Comparison of ENCODE assay signal across 11 cellular contexts in the genomic region with DNA sequence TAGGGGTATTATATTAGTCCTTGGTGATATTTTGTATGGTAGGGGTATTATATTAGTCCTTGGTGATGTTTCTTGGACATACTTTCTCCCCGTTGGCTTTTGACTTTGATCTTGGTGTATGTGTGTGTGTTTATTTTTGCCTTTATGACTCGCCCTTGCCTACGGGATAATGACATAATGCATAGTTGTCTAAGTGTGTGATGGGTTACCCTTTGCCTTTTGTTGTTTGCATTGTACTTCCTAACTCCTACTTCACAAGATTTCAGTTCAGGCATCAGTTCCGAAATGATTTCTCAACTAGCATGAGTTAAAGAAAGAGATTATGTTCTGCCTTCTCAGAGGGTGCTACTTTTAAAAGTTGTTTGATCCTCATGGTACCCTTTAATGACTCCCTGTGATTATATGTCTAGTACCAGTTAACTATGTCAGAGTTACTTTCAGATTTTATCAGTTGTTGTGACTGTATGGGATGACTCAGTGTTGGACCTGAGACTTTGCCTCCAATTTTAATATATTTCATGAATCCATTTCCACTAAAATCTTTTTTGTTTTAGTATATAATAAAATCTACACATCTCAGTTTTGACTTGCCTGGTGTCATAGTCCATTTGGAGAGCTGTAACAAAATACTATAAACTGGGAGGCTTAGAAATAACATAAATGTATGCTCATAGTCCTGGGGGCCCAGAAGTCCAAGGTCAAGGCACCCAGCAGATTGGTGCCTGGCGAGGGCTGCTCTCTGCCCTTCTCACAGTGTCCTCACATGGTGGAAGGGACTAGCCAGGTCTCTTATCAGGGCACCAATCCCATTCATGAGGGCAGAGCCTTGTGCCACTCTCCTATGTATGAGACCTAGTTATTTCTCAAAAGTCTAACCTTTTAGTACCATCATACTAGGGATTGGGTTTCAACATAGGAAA. TPM values are rescaled to one million over a fixed set of nuclear protein-coding genes. Genes with fewer than 3 reads are reported as not detected.
DNase-seq lines count a peak whose midpoint lies in the region; FAIRE-seq and TF ChIP-seq lines count a peak whose summit lies in the region.
"Had no signal": no experiment of that assay in that cellular context is flagged by ENCODE, and none has a peak within 500 bp of the region (broad histone marks: within the 10 kb centered on the region; RNA-seq: fewer than 3 reads in every experiment).

No MANE protein-coding gene starts in this region.

- DNase-seq in ELR (ENCODE audit: low read depth) (peak; percentile 73), NCI-H226 (peak; percentile 82), endothelial cell of umbilical vein (ENCODE audit: low read depth, low spot score) (peak; percentile 68), trophoblast cell (peak; percentile 53 to 89), SK-N-DZ (ENCODE audit: low spot score) (no peak), Peyer's patch (no peak), NCI-H2196 (lab: John Stamatoyannopoulos, UW; ENCODE audit: unreplicated experiment) (no peak)
- DNase-seq: activated gamma-delta T cell, left cardiac atrium, posterior cingulate gyrus, upper lobe of left lung had no signal

- no peak overlapping the region for H2AFZ ChIP-seq in endothelial cell of umbilical vein (ENCODE audit: low read depth, low read length)
- no peak overlapping the region for H2AFZ ChIP-seq in trophoblast cell (ENCODE audit: insufficient read depth, low read length, poor library complexity)

- intact Hi-C loops in endothelial cell of umbilical vein (cut with micrococcal nuclease), result loop anchor here (1.0 to 5.0 kb wide), 3 partner anchors 10 to 203 kb away; no protein-coding TSS in a partner anchor

- H3K27ac ChIP-seq in endothelial cell of umbilical vein (ENCODE audit: insufficient read depth, low read depth, low read length) (peak overlapping the region; percentile 95), trophoblast cell (ENCODE audit: low read depth, low read length) (peak overlapping the region; percentile 61), Peyer's patch (no peak overlapping the region)
- H3K27ac ChIP-seq: upper lobe of left lung had no signal

- H4K12ac ChIP-seq in trophoblast cell (ENCODE audit: low read depth, low read length), result peak overlapping the region; percentile 56

- BruUV-seq in endothelial cell of umbilical vein (replicated peaks; lab: Mats Ljungman, UMichigan), result TSS peak; percentile 44

- peak overlapping the region; percentile 89 for H4K91ac ChIP-seq in trophoblast cell (ENCODE audit: low read depth, low read length)

- no peaks in the 10 kb centered on the region for H4K20me1 ChIP-seq in endothelial cell of umbilical vein (replicated peaks; ENCODE audit: control insufficient read depth, extremely low read depth, insufficient read depth, low read length)

- H3K4me1 ChIP-seq in endothelial cell of umbilical vein (ENCODE audit: control insufficient read depth, extremely low read depth, insufficient read depth, low read length) (peaks cover 33% of the 10 kb centered on the region), trophoblast cell (ENCODE audit: control insufficient read depth in 1 of 2, insufficient read depth in 2 of 2, low read length in 2 of 2) (peaks cover 17 to 19% of the 10 kb centered on the region in 2 experiments), Peyer's patch (peaks cover 0 to 28% (median 0%) of the 10 kb centered on the region in 4 donors)

- H2BK120ac ChIP-seq in trophoblast cell (ENCODE audit: insufficient read depth, low read length, poor library complexity), result peak overlapping the region; percentile 88

- peak overlapping the region; percentile 100 for H2AK5ac ChIP-seq in trophoblast cell (ENCODE audit: low read length)

- peak overlapping the region; percentile 9 for H3K4me2 ChIP-seq in endothelial cell of umbilical vein (ENCODE audit: insufficient read depth, low read length)
- H3K4me2 ChIP-seq in trophoblast cell (ENCODE audit: low read length), result no peak overlapping the region

- H3K9me1 ChIP-seq in endothelial cell of umbilical vein (replicated peaks; ENCODE audit: control insufficient read depth, extremely low read depth, insufficient read depth, low read length), result no peaks in the 10 kb centered on the region

- H4K8ac ChIP-seq in trophoblast cell (ENCODE audit: low read depth, low read length), result peak overlapping the region; percentile 82

- no peak for TF ChIP-seq CTCF in endothelial cell of umbilical vein (IDR thresholded peaks at IDR 0.05; ENCODE audit: extremely low read depth in 1 of 2, insufficient read depth in 1 of 2, low read depth in 1 of 2, low read length in 2 of 2)
- no peak for TF ChIP-seq CTCF in Peyer's patch (IDR thresholded peaks at IDR 0.05)

- H3K9me3 ChIP-seq in endothelial cell of umbilical vein (replicated peaks; ENCODE audit: control insufficient read depth, insufficient read depth, low read length) (no peaks in the 10 kb centered on the region), trophoblast cell (ENCODE audit: insufficient read depth, low read depth, low read length) (no peaks in the 10 kb centered on the region), Peyer's patch (no peaks in the 10 kb centered on the region)
- H3K9me3 ChIP-seq: upper lobe of left lung had no signal

- H3K4me3 ChIP-seq in endothelial cell of umbilical vein (replicated peaks in 1 of 3; ENCODE audit: insufficient read depth in 1 of 3, low read depth in 1 of 3, low read length in 3 of 3) (no peak overlapping the region), trophoblast cell (ENCODE audit: low read depth, low read length) (no peak overlapping the region), Peyer's patch (no peak overlapping the region)
- H3K4me3 ChIP-seq: upper lobe of left lung had no signal

- peak overlapping the region; percentile 96 for H2BK12ac ChIP-seq in trophoblast cell (ENCODE audit: low read length)

- peak overlapping the region; percentile 20 for H3K9ac ChIP-seq in endothelial cell of umbilical vein (replicated peaks; ENCODE audit: extremely low read depth, insufficient read depth, low read length)
- H3K9ac ChIP-seq in trophoblast cell (ENCODE audit: low read length), result no peak overlapping the region

- H3K4ac ChIP-seq in trophoblast cell (ENCODE audit: low read depth, low read length), result peak overlapping the region; percentile 98

- peak overlapping the region; percentile 93 for H2BK5ac ChIP-seq in trophoblast cell (ENCODE audit: low read depth, low read length, poor library complexity)

- dilution Hi-C loops in endothelial cell of umbilical vein (cut with MboI; ENCODE audit: extremely low pct_ligation_motif_present, low sequenced_read_pairs), result no loop called here

- CTCF ChIA-PET in endothelial cell of umbilical vein (lab: Charles Lee), result interaction anchor here (0.7 kb wide), 1 partner anchor 39 kb away, joined by 3 read pairs; no protein-coding TSS in a partner anchor

- H3K79me2 ChIP-seq in endothelial cell of umbilical vein (ENCODE audit: control insufficient read depth, insufficient read depth, low read length) (peaks cover 73% of the 10 kb centered on the region), trophoblast cell (ENCODE audit: control insufficient read depth, insufficient read depth, low read length, poor library complexity) (peaks cover 38% of the 10 kb centered on the region)

- no peak overlapping the region for H3K23ac ChIP-seq in trophoblast cell (ENCODE audit: low read length)

- H3K27me3 ChIP-seq in endothelial cell of umbilical vein (ENCODE audit: control insufficient read depth in 2 of 2, insufficient read depth in 2 of 2, low read length in 2 of 2) (no peaks in the 10 kb centered on the region), trophoblast cell (ENCODE audit: insufficient read depth, low read length) (no peaks in the 10 kb centered on the region), Peyer's patch (no peaks in the 10 kb centered on the region)
- H3K27me3 ChIP-seq: upper lobe of left lung had no signal

- POLR2A ChIA-PET in endothelial cell of umbilical vein (lab: Charles Lee), result no interaction called here

- H3K14ac ChIP-seq in trophoblast cell (ENCODE audit: low read length), result peak overlapping the region; percentile 93

- FAIRE-seq in endothelial cell of umbilical vein (lab: Jason Lieb, UNC), result no peak

- H3K79me1 ChIP-seq in trophoblast cell (ENCODE audit: low read length), result peaks cover 14% of the 10 kb centered on the region

- no peaks in the 10 kb centered on the region for H3K36me3 ChIP-seq in endothelial cell of umbilical vein (ENCODE audit: control insufficient read depth in 2 of 2, extremely low read depth in 1 of 2, insufficient read depth in 2 of 2, low read length in 2 of 2)
- peaks cover 2 to 3% of the 10 kb centered on the region in 2 experiments for H3K36me3 ChIP-seq in trophoblast cell (ENCODE audit: control insufficient read depth in 1 of 2, insufficient read depth in 2 of 2, low read length in 2 of 2)
- H3K36me3 ChIP-seq in Peyer's patch, result no peaks in the 10 kb centered on the region
- H3K36me3 ChIP-seq: upper lobe of left lung had no signal

- no CpG with 5 or more reads among the region's 5 CpGs for WGBS in trophoblast cell (ENCODE audit: extremely low coverage, insufficient coverage, insufficient read length)

- peak overlapping the region; percentile 92 for H3K18ac ChIP-seq in trophoblast cell (ENCODE audit: low read length)

- TF ChIP-seq POLR2A in endothelial cell of umbilical vein (IDR thresholded peaks at IDR 0.05; ENCODE audit: low read depth, low read length) (no peak), Peyer's patch (IDR thresholded peaks at IDR 0.05) (no peak)

TF ChIP-seq in endothelial cell of umbilical vein, 7 proteins besides CTCF, POLR2A, EP300 and RAD21 (continues in another document):
- TF ChIP-seq FOS (IDR thresholded peaks at IDR 0.05; ENCODE audit: borderline replicate concordance, insufficient read depth, low read length) (peak; percentile 63), MYC (IDR thresholded peaks at IDR 0.05; ENCODE audit: low read depth, low read length) (no peak), POLR2AphosphoS5 (IDR thresholded peaks at IDR 0.05; ENCODE audit: insufficient read depth, low read depth, low read length) (no peak)
- TF ChIP-seq, protein P1, sequence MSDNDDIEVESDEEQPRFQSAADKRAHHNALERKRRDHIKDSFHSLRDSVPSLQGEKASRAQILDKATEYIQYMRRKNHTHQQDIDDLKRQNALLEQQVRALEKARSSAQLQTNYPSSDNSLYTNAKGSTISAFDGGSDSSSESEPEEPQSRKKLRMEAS (IDR thresholded peaks at IDR 0.05; ENCODE audit: insufficient read depth, insufficient read length), result no peak

RNA-seq across cellular contexts. Expression of a gene that starts 34.1 kb away (rescaled TPM):
- total RNA-seq in endothelial cell of umbilical vein, result 34.1 and 35.6 TPM in 2 replicates
- polyA plus RNA-seq in endothelial cell of umbilical vein, result 7.5 and 10.2 TPM in 2 replicates
- 15.3 and 16.9 TPM in 2 replicates for polyA plus RNA-seq in endothelial cell of umbilical vein (2011; cell fraction: cytosol; rRNA removed)
- polyA plus RNA-seq in endothelial cell of umbilical vein (2011; cell fraction: nucleus; rRNA removed), result 34.9 and 42.1 TPM in 2 replicates
- polyA plus RNA-seq in endothelial cell of umbilical vein (2012), result 14.3 and 16.9 TPM in 2 replicates
- polyA minus RNA-seq in endothelial cell of umbilical vein, result 20.6 and 23.5 TPM in 2 replicates
- polyA minus RNA-seq in endothelial cell of umbilical vein (2011; cell fraction: cytosol; rRNA and poly(A)+ RNA removed), result 29.9 TPM
- 33.1 and 43.9 TPM in 2 replicates for polyA minus RNA-seq in endothelial cell of umbilical vein (2011; cell fraction: nucleus; rRNA and poly(A)+ RNA removed)
- 136 and 138 TPM in 2 replicates for polyA plus RNA-seq in trophoblast cell (2013)
- 12.8 and 18.9 TPM in 2 replicates for polyA plus RNA-seq in SK-N-DZ (2014; cell fraction: cytosol; rRNA removed)
- polyA plus RNA-seq in SK-N-DZ (2014; cell fraction: nucleus; rRNA removed), result 17.0 and 19.4 TPM in 2 replicates
- total RNA-seq in Peyer's patch, result 10 to 100 TPM; 31.2 to 77.6 (median 35.2) TPM

Comparison
In these comparisons a context has a peak if more than half of its experiments do, and no peak if none do; other contexts are left out.
1. DNase-seq: peak in ELR (single experiment), NCI-H226 (single experiment), endothelial cell of umbilical vein (single experiment) and trophoblast cell (2 of 2); none in SK-N-DZ (single experiment), Peyer's patch (0 of 3) and NCI-H2196 (single experiment).
2. H3K27ac ChIP-seq: peak in endothelial cell of umbilical vein (single experiment) and trophoblast cell (single experiment); none in Peyer's patch (0 of 4).